11 cellular contexts compared by ENCODE assay signal in genomic region chr7:28354601-28355062, GRCh38. TPM values are rescaled to one million over a fixed set of nuclear protein-coding genes. Genes with fewer than 3 reads are reported as not detected.
A peak's percentile ranks its signal among the peaks of the same experiment; 100 is the strongest.
DNase-seq lines count a peak whose midpoint lies in the region; ATAC-seq and TF ChIP-seq lines count a peak whose summit lies in the region.
"Had no signal": no experiment of that assay in that cellular context is flagged by ENCODE, and none has a peak within 500 bp of the region (broad histone marks: within the 10 kb centered on the region; RNA-seq: fewer than 3 reads in every experiment).

No MANE protein-coding gene starts in this region.

- DNase-seq in GM04504 (ENCODE audit: low read depth) (peak; percentile 24), NCI-H510A (lab: John Stamatoyannopoulos, UW) (peak; percentile 62), dedifferentiated amniotic fluid mesenchymal stem cell (ENCODE audit: extremely low spot score) (peak; percentile 87), osteocyte (ENCODE audit: extremely low spot score, unreplicated experiment) (no peak), upper lobe of right lung (no peak), NCI-H1092 treated with DMSO at 0.1 percent for 48 hours (lab: John Stamatoyannopoulos, UW) (no peak), NK-92 (lab: John Stamatoyannopoulos, UW; ENCODE audit: unreplicated experiment) (no peak), transverse colon (no peak)
- DNase-seq: activated CD4-positive, alpha-beta T cell treated with anti-CD3 and anti-CD28 coated beads, Interleukin-2, amount 10 ng/mL, durations not matched to agents 24 days and 14 days; posterior cingulate gyrus had no signal

- TF ChIP-seq POLR2A in transverse colon (IDR thresholded peaks at IDR 0.05): no peak

- H3K4me1 Mint-ChIP-seq in osteocyte (ENCODE audit: unreplicated experiment): peaks cover 42% of the 10 kb centered on the region
- H3K4me1 Mint-ChIP-seq: activated CD4-positive, alpha-beta T cell treated with anti-CD3 and anti-CD28 coated beads, Interleukin-2, amount 10 ng/mL, durations not matched to agents 24 days and 14 days had no signal

- no peaks in the 10 kb centered on the region for H3K9me3 ChIP-seq in upper lobe of right lung
- H3K9me3 ChIP-seq in transverse colon: no peaks in the 10 kb centered on the region

- H3K36me3 ChIP-seq in upper lobe of right lung (no peaks in the 10 kb centered on the region), transverse colon (no peaks in the 10 kb centered on the region)
- H3K36me3 ChIP-seq: cardiac muscle cell had no signal

- no peaks in the 10 kb centered on the region for H3K9me3 Mint-ChIP-seq in osteocyte (ENCODE audit: unreplicated experiment)
- H3K9me3 Mint-ChIP-seq: activated CD4-positive, alpha-beta T cell treated with anti-CD3 and anti-CD28 coated beads, Interleukin-2, amount 10 ng/mL, durations not matched to agents 24 days and 14 days had no signal

- no peak for TF ChIP-seq EP300 in transverse colon (IDR thresholded peaks at IDR 0.05; ENCODE audit: low read depth)

- no peaks in the 10 kb centered on the region for H3K36me3 Mint-ChIP-seq in osteocyte (ENCODE audit: unreplicated experiment)

- no peaks in the 10 kb centered on the region for H3K27me3 ChIP-seq in upper lobe of right lung
- peaks cover 5% of the 10 kb centered on the region for H3K27me3 ChIP-seq in transverse colon
- H3K27me3 ChIP-seq: cardiac muscle cell had no signal

- intact Hi-C loops in upper lobe of right lung (cut with DNase I) (no loop called here), transverse colon (cut with DNase I; ENCODE audit: low total_unique reads) (no loop called here)

- WGBS in transverse colon (ENCODE audit: low coverage in 1 of 2), 2 donors: 90 to 91% methylated on average over 2 to 5 of the region's 5 CpGs

- no peak for ATAC-seq in upper lobe of right lung

- H3K27ac ChIP-seq in upper lobe of right lung: no peak overlapping the region
- no peak overlapping the region for H3K27ac ChIP-seq in transverse colon
- H3K27ac ChIP-seq: cardiac muscle cell had no signal

- in situ Hi-C loops in transverse colon (cut with MboI; ENCODE audit: low pct_ligation_motif_present in 1 of 4, low pct_unique_long_range_greater_than_20kb in 1 of 4, low sequenced_read_pairs in 3 of 4): no loop called here

- H3K4me3 ChIP-seq in upper lobe of right lung (no peak overlapping the region), transverse colon (no peak overlapping the region)
- H3K4me3 ChIP-seq: cardiac muscle cell had no signal

- H3K27ac Mint-ChIP-seq in osteocyte (ENCODE audit: unreplicated experiment): peak overlapping the region; percentile 36
- H3K27ac Mint-ChIP-seq: activated CD4-positive, alpha-beta T cell treated with anti-CD3 and anti-CD28 coated beads, Interleukin-2, amount 10 ng/mL, durations not matched to agents 24 days and 14 days had no signal

- no peak overlapping the region for H3K4me3 Mint-ChIP-seq in osteocyte (ENCODE audit: unreplicated experiment)
- H3K4me3 Mint-ChIP-seq: activated CD4-positive, alpha-beta T cell treated with anti-CD3 and anti-CD28 coated beads, Interleukin-2, amount 10 ng/mL, durations not matched to agents 24 days and 14 days had no signal

- H3K4me1 ChIP-seq in upper lobe of right lung (no peaks in the 10 kb centered on the region), transverse colon (no peaks in the 10 kb centered on the region)

- no peaks in the 10 kb centered on the region for H3K27me3 Mint-ChIP-seq in osteocyte (ENCODE audit: unreplicated experiment)

- TF ChIP-seq CTCF in osteocyte (IDR thresholded peaks at IDR 0.05) (no peak), upper lobe of right lung (IDR thresholded peaks at IDR 0.05) (no peak), transverse colon (IDR thresholded peaks at IDR 0.05) (no peak)

RNA-seq across cellular contexts. Expression of gene CREB5, which starts 57.7 kb away (rescaled TPM):
- total RNA-seq in osteocyte (6.5 and 7.5 TPM in 2 replicates), upper lobe of right lung (8.9 TPM), transverse colon (10 to 100 TPM in 1 of 4 donors, 1 to 10 TPM in 3; 3.0 to 12.2 (median 7.0) TPM)
- total RNA-seq: activated CD4-positive, alpha-beta T cell treated with anti-CD3 and anti-CD28 coated beads, Interleukin-2, amount 10 ng/mL, durations not matched to agents 24 days and 14 days had no signal

Comparison
In these comparisons a context has a peak if more than half of its experiments do, and no peak if none do; other contexts are left out.
1. DNase-seq: peak in GM04504 (single experiment), NCI-H510A (single experiment) and dedifferentiated amniotic fluid mesenchymal stem cell (single experiment); none in osteocyte (single experiment), upper lobe of right lung (single experiment), NCI-H1092 treated with DMSO at 0.1 percent for 48 hours (single experiment), NK-92 (single experiment) and transverse colon (single experiment).